In the genomic region with DNA sequence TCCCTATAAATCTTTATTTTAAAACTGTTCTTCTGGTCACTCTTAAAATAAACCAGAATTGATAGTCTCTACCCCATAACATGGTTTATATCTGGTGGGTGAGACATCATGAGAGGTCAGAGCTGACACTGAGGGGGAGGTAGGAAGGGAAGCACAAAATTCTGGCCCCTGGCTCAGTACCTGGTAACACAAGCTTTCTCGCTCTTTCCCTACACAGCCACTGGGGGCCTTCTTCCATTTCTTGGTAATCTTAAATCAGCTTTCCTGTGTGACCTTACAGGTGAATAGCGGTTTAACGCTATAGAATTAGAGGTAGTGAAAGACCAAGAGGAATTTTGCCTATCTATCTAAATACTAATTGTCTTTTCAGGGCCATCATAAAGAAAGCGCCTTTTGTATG, we compare ENCODE assay signal across 22 cellular contexts. TPM values are rescaled to one million over a fixed set of nuclear protein-coding genes. Genes with fewer than 3 reads are reported as not detected.
"Had no signal": no experiment of that assay in that cellular context is flagged by ENCODE, and none has a peak within 500 bp of the region (broad histone marks: within the 10 kb centered on the region; RNA-seq: fewer than 3 reads in every experiment).

No MANE protein-coding gene starts in this region.

- H3K27me3 ChIP-seq: SJSA1 had no signal

- H3K27ac ChIP-seq: SJSA1, SK-N-MC had no signal

- H3K9me3 ChIP-seq: SJSA1 had no signal

- H3K36me3 ChIP-seq: SJSA1 had no signal

- H3K4me3 ChIP-seq: SJSA1, SK-N-MC had no signal

- DNase-seq: KBM-7, MV-4-11, NCI-H1048, NCI-H1105, NCI-H1417, NCI-H1436 treated with DMSO at 0.1 percent for 48 hours, NCI-H1694, NCI-H187 treated with DMSO at 0.1 percent for 48 hours, NCI-H2081, NCI-H2107, NCI-H345, NCI-H446 treated with DMSO at 0.1 percent for 48 hours, NCI-H510A treated with DMSO at 0.1 percent for 48 hours, NCI-H526, Right ventricle myocardium superior, RPMI8226, SIG-M5 had no signal

RNA-seq across cellular contexts. Expression of a gene that starts 5.4 kb away (rescaled TPM):
- total RNA-seq: HT-29, LHCN-M2, MCF 10A, Right ventricle myocardium superior had no signal

RNA-seq across cellular contexts. Expression of a gene that starts 48.9 kb away (rescaled TPM):
- total RNA-seq: HT-29, LHCN-M2, MCF 10A, Right ventricle myocardium superior, SJSA1 had no signal
